18 cellular contexts compared by ENCODE assay signal in genomic region chr5:52842111-52842510, GRCh38.
"Had no signal": no experiment of that assay in that cellular context is flagged by ENCODE, and none has a peak within 500 bp of the region (broad histone marks: within the 10 kb centered on the region; RNA-seq: fewer than 3 reads in every experiment).

No MANE protein-coding gene starts in this region.

- ATAC-seq: activated naive CD4-positive, alpha-beta T cell treated with anti-CD3 and anti-CD28 coated beads, Interleukin-2, amount 50 U/mL, for 72 hours; activated T-cell treated with anti-CD3 and anti-CD28 coated beads, Interleukin-2, amount 50 U/mL, for 72 hours; effector memory CD8-positive, alpha-beta T cell; gastrocnemius medialis; heart right ventricle; left colon; lower lobe of right lung; upper lobe of right lung had no signal

- H3K36me3 ChIP-seq: gastrocnemius medialis, heart right ventricle, lower lobe of right lung, upper lobe of right lung had no signal

- H3K4me3 ChIP-seq: gastrocnemius medialis, heart right ventricle, lower lobe of right lung, upper lobe of right lung had no signal

- H3K27ac ChIP-seq: lower lobe of right lung, upper lobe of right lung had no signal

- H3K9me3 ChIP-seq: gastrocnemius medialis, heart right ventricle, lower lobe of right lung, upper lobe of right lung had no signal

- DNase-seq: activated B cell treated with CpG ODN at 0.5 μM for 24 hours; activated CD4-positive, alpha-beta T cell treated with anti-CD3 and anti-CD28 coated beads, Interleukin-2, amount 10 ng/mL, durations not matched to agents 24 days and 14 days; activated CD8-positive, alpha-beta memory T cell treated with anti-CD3 and anti-CD28 coated beads, Interleukin-2, amount 50 U/mL, for 48 hours; activated gamma-delta T cell; activated T-cell treated with anti-CD3 and anti-CD28 coated beads, Interleukin-2, amount 50 U/mL, for 72 hours; amniotic stem cell; central memory CD4-positive, alpha-beta T cell; effector memory CD8-positive, alpha-beta T cell; gastrocnemius medialis; heart right ventricle; left colon; lower lobe of right lung; nephron progenitor cell; occipital lobe; stimulated activated CD4-positive, alpha-beta T cell treated with anti-CD3 and anti-CD28 coated beads, Interleukin-2, amount 100 ng/mL, for 48 hours; stimulated activated naive CD4-positive, alpha-beta T cell; upper lobe of right lung had no signal

- H3K27me3 ChIP-seq: gastrocnemius medialis, heart right ventricle, upper lobe of right lung had no signal
